8 cellular contexts compared by ENCODE assay signal in genomic region chr5:157743163-157744054, GRCh38. TPM values are rescaled to one million over a fixed set of nuclear protein-coding genes. Genes with fewer than 3 reads are reported as not detected.
DNase-seq lines count a peak whose midpoint lies in the region; ATAC-seq, FAIRE-seq and TF ChIP-seq lines count a peak whose summit lies in the region.

Gene LSM11 (plus strand): TSS chr5:157743712. CDS start chr5:157743751, 39 bp downstream.

- H3K23ac ChIP-seq in neuronal stem cell (ENCODE audit: low read depth, low read length, poor library complexity) = peak within 1 kb of the TSS; percentile 36

- no peak within 1 kb of the TSS for H2AK5ac ChIP-seq in neuronal stem cell (ENCODE audit: low read depth, low read length)

- H3K4ac ChIP-seq in neuronal stem cell (ENCODE audit: low read length) = no peak within 1 kb of the TSS

- H3K4me3 ChIP-seq in RWPE2 (ENCODE audit: severe bottlenecking) (peak within 1 kb of the TSS; percentile 96), neuronal stem cell (ENCODE audit: low read length in 2 of 2) (peak within 1 kb of the TSS; percentile 63 to 86), subcutaneous abdominal adipose tissue (ENCODE audit: low read depth in 1 of 5, low read length in 5 of 5) (peak within 1 kb of the TSS; percentile 76 to 92 (median 82))

- TF ChIP-seq POLR2A in H54 (IDR thresholded peaks at IDR 0.05; ENCODE audit: low read depth, low read length) = peak; percentile 52

- H2AFZ ChIP-seq in neuronal stem cell (ENCODE audit: low read length) = peak within 1 kb of the TSS; percentile 91

- H4K8ac ChIP-seq in neuronal stem cell (ENCODE audit: low read depth, low read length) = no peak within 1 kb of the TSS

- H3K36me3 ChIP-seq in RWPE2 (ENCODE audit: low read depth) (peaks cover 9% of the 10 kb centered on the region), neuronal stem cell (replicated peaks in 1 of 2; ENCODE audit: control insufficient read depth in 2 of 2, insufficient read depth in 2 of 2, low read length in 2 of 2) (peaks cover 5 to 19% of the 10 kb centered on the region in 2 donors), subcutaneous abdominal adipose tissue (ENCODE audit: control insufficient read depth in 5 of 5, insufficient read depth in 5 of 5, low read length in 5 of 5) (peaks cover 0 to 6% (median 1%) of the 10 kb centered on the region in 5 donors)

- H2BK120ac ChIP-seq in neuronal stem cell (ENCODE audit: low read depth, low read length) = no peak within 1 kb of the TSS

- peak; percentile 89 for ATAC-seq in RWPE2 (ENCODE audit: low read depth)
- peak; percentile 93 for ATAC-seq in foreskin keratinocyte

- peak within 1 kb of the TSS; percentile 90 for H3K9ac ChIP-seq in neuronal stem cell (ENCODE audit: low read depth, low read length, poor library complexity)
- peak within 1 kb of the TSS; percentile 73 to 94 (median 80) for H3K9ac ChIP-seq in subcutaneous abdominal adipose tissue (ENCODE audit: low read length in 5 of 5)

- H2BK12ac ChIP-seq in neuronal stem cell (ENCODE audit: low read length) = peak within 1 kb of the TSS; percentile 5

- peak within 1 kb of the TSS; percentile 62 for H2BK15ac ChIP-seq in neuronal stem cell (ENCODE audit: low read length)

- H3K4me1 ChIP-seq in RWPE2 (ENCODE audit: insufficient read depth, poor library complexity, severe bottlenecking) (peaks cover 2% of the 10 kb centered on the region), foreskin keratinocyte (peaks cover 4% of the 10 kb centered on the region), neuronal stem cell (ENCODE audit: control insufficient read depth in 2 of 2, insufficient read depth in 1 of 2, low read depth in 1 of 2, low read length in 2 of 2) (peaks cover 4 to 14% of the 10 kb centered on the region in 2 donors), subcutaneous abdominal adipose tissue (ENCODE audit: control insufficient read depth in 5 of 5, insufficient read depth in 5 of 5, low read length in 5 of 5) (peaks cover 9 to 20% (median 18%) of the 10 kb centered on the region in 5 donors)

- no peak within 1 kb of the TSS for H3K14ac ChIP-seq in neuronal stem cell (ENCODE audit: low read length)

- H3K27me3 ChIP-seq in RWPE2 (ENCODE audit: insufficient read depth, poor library complexity, severe bottlenecking) = no peaks in the 10 kb centered on the region
- H3K27me3 ChIP-seq in foreskin keratinocyte = no peaks in the 10 kb centered on the region
- H3K27me3 ChIP-seq in neuronal stem cell (ENCODE audit: control insufficient read depth in 3 of 3, insufficient read depth in 3 of 3, low read depth in 1 of 3, low read length in 3 of 3) = no peaks in the 10 kb centered on the region
- no peaks in the 10 kb centered on the region for H3K27me3 ChIP-seq in subcutaneous abdominal adipose tissue (ENCODE audit: control insufficient read depth in 5 of 5, insufficient read depth in 4 of 5, low read length in 5 of 5)

- peak within 1 kb of the TSS; percentile 46 for H3K27ac ChIP-seq in RWPE2 (ENCODE audit: poor library complexity, severe bottlenecking)
- H3K27ac ChIP-seq in foreskin keratinocyte = peak within 1 kb of the TSS; percentile 39
- no peak within 1 kb of the TSS for H3K27ac ChIP-seq in neuronal stem cell (replicated peaks; ENCODE audit: low read length)
- H3K27ac ChIP-seq in subcutaneous abdominal adipose tissue (ENCODE audit: low read depth, low read length) = no peak within 1 kb of the TSS

- no CpG with 5 or more reads among the region's 80 CpGs for WGBS in neuronal stem cell (ENCODE audit: extremely low coverage in 2 of 2, insufficient read length in 2 of 2, insufficient replicate concordance in 1 of 2), 2 donors

- H4K91ac ChIP-seq in neuronal stem cell (ENCODE audit: low read depth, low read length, poor library complexity) = no peak within 1 kb of the TSS

- H3K79me1 ChIP-seq in neuronal stem cell (ENCODE audit: low read depth, low read length) = peaks cover 2% of the 10 kb centered on the region

- peak; percentile 60 for FAIRE-seq in H54 (lab: Jason Lieb, UNC)

- peak within 1 kb of the TSS; percentile 95 for H3K18ac ChIP-seq in neuronal stem cell (ENCODE audit: low read length)

- H3K9me3 ChIP-seq in RWPE2 (ENCODE audit: severe bottlenecking) (no peaks in the 10 kb centered on the region), neuronal stem cell (replicated peaks in 1 of 2; ENCODE audit: control insufficient read depth in 2 of 2, insufficient read depth in 1 of 2, low read depth in 1 of 2, low read length in 2 of 2) (no peaks in the 10 kb centered on the region), subcutaneous abdominal adipose tissue (ENCODE audit: control insufficient read depth in 5 of 5, low read length in 5 of 5) (no peaks in the 10 kb centered on the region)

- TF ChIP-seq CTCF in LNCAP (IDR thresholded peaks at IDR 0.05) = peak; percentile 99
- peak; percentile 100 for TF ChIP-seq CTCF in RWPE2 (IDR thresholded peaks at IDR 0.05; ENCODE audit: poor library complexity, severe bottlenecking)
- peak; percentile 100 for TF ChIP-seq CTCF in foreskin keratinocyte (conservative IDR thresholded peaks at IDR 0.05)

- peak within 1 kb of the TSS; percentile 51 for H3K4me2 ChIP-seq in neuronal stem cell (ENCODE audit: insufficient read depth, low read length, poor library complexity, severe bottlenecking)

- no peak within 1 kb of the TSS for H2BK5ac ChIP-seq in neuronal stem cell (ENCODE audit: low read length)

- DNase-seq in GF-D8 (lab: John Stamatoyannopoulos, UW) (peak; percentile 52), H54 (ENCODE audit: insufficient read length, low spot score) (peak; percentile 89), RWPE2 (ENCODE audit: low spot score) (peak; percentile 95), activated gamma-delta T cell (lab: John Stamatoyannopoulos, UW) (peak; percentile 79), foreskin keratinocyte (peak; percentile 41 to 75), neuronal stem cell (ENCODE audit: low spot score) (peak; percentile 89)

RNA-seq across cellular contexts. Expression of gene LSM11, which starts in this region (rescaled TPM):
- total RNA-seq in foreskin keratinocyte = 3.2 and 4.0 TPM in 2 replicates
- polyA plus RNA-seq in foreskin keratinocyte = 1.1 and 1.3 TPM in 2 replicates
- polyA plus RNA-seq in neuronal stem cell (2013, experiment 1 of 2) = 4.5 TPM
- 4.7 TPM for polyA plus RNA-seq in neuronal stem cell (2013, experiment 2 of 2)

Comparison
In these comparisons a context has a peak if more than half of its experiments do, and no peak if none do; other contexts are left out.
1. H3K27ac ChIP-seq: peak in RWPE2 (single experiment) and foreskin keratinocyte (single experiment); none in neuronal stem cell (single experiment) and subcutaneous abdominal adipose tissue (single experiment).
2. Peak in every context shown above with its lines, with median percentiles within 50 percentile points of each other: DNase-seq, CTCF ChIP-seq and H3K4me3 ChIP-seq.